In the genomic region with DNA sequence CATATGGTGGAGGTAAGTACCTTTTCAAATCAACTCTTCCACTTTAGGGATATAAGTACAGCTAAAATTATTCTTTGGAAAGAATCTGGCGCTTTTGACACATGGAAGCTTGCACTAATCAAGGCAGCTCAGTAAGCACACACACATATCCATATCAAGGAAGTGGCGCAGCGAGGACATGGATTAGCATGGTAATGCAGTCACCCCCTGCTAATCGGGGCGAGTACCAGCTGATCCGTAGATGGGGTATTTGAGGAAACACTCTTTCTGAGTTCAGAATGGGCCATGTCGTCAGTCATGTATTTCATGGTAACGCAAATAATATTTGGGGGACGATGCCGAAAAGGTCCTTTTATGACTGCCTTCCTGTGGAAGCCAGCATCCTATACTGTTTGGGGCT, we compare ENCODE assay signal across 36 cellular contexts.
"Had no signal": no experiment of that assay in that cellular context is flagged by ENCODE, and none has a peak within 500 bp of the region (broad histone marks: within the 10 kb centered on the region; RNA-seq: fewer than 3 reads in every experiment).

No MANE protein-coding gene starts in this region.

- ATAC-seq: activated CD4-positive, alpha-beta T cell treated with anti-CD3 and anti-CD28 coated beads for 36 hours; activated CD8-positive, alpha-beta memory T cell treated with anti-CD3 and anti-CD28 coated beads, Interleukin-2, amount 10 ng/mL, durations not matched to agents 7 days and 5 days; activated CD8-positive, alpha-beta T cell treated with anti-CD3 and anti-CD28 coated beads, Interleukin-2, amount 10 ng/mL, durations not matched to agents 7 days and 5 days; activated naive CD8-positive, alpha-beta T cell treated with anti-CD3 and anti-CD28 coated beads, Interleukin-2, amount 50 U/mL, for 24 hours; WTC11 had no signal

- H3K4me3 Mint-ChIP-seq: activated CD4-positive, alpha-beta memory T cell treated with anti-CD3 and anti-CD28 coated beads, Interleukin-2, amount 10 ng/mL, durations not matched to agents 7 days and 5 days; activated CD4-positive, alpha-beta T cell treated with anti-CD3 and anti-CD28 coated beads for 36 hours; activated CD4-positive, alpha-beta T cell treated with anti-CD3 and anti-CD28 coated beads, Interleukin-2, amount 10 ng/mL, durations not matched to agents 7 days and 5 days; activated CD8-positive, alpha-beta memory T cell treated with anti-CD3 and anti-CD28 coated beads, Interleukin-2, amount 10 ng/mL, durations not matched to agents 7 days and 5 days; activated CD8-positive, alpha-beta T cell treated with anti-CD3 and anti-CD28 coated beads, Interleukin-2, amount 10 ng/mL, durations not matched to agents 7 days and 5 days; activated naive CD4-positive, alpha-beta T cell treated with anti-CD3 and anti-CD28 coated beads, Interleukin-2, amount 10 ng/mL, durations not matched to agents 7 days and 5 days; activated naive CD4-positive, alpha-beta T cell treated with anti-CD3 and anti-CD28 coated beads, Interleukin-2, amount 50 U/mL, for 24 hours; activated naive CD8-positive, alpha-beta T cell; activated naive CD8-positive, alpha-beta T cell treated with anti-CD3 and anti-CD28 coated beads, Interleukin-2, amount 10 ng/mL, durations not matched to agents 7 days and 5 days; activated naive CD8-positive, alpha-beta T cell treated with anti-CD3 and anti-CD28 coated beads, Interleukin-2, amount 50 U/mL, for 24 hours; activated T-cell treated with anti-CD3 and anti-CD28 coated beads, Interleukin-2, amount 50 U/mL, for 24 hours; brain; central memory CD8-positive, alpha-beta T cell; T-helper 1 cell treated with Interleukin-12 subunit alpha and Interleukin-12 subunit beta and Interleukin-4 antibody, amounts not matched to agents 30 μg/mL and 1 μg/mL, for 36 hours; T-helper 2 cell treated with Interferon-gamma antibody and Interleukin-4, amounts not matched to agents 5 μg/mL and 100 μg/mL, for 36 hours; WTC11 had no signal

- DNase-seq: activated CD4-positive, alpha-beta memory T cell treated with anti-CD3 and anti-CD28 coated beads, Interleukin-2, amount 10 ng/mL, durations not matched to agents 7 days and 5 days; activated CD4-positive, alpha-beta T cell treated with anti-CD3 and anti-CD28 coated beads for 1 hour; activated CD4-positive, alpha-beta T cell treated with anti-CD3 and anti-CD28 coated beads for 36 hours; activated CD4-positive, alpha-beta T cell treated with anti-CD3 and anti-CD28 coated beads for 48 hours; activated CD4-positive, alpha-beta T cell treated with anti-CD3 and anti-CD28 coated beads, Interleukin-2, amount 10 ng/mL, durations not matched to agents 7 days and 5 days; activated CD4-positive, alpha-beta T cell treated with anti-CD3 and anti-CD28 coated beads, Interleukin-2, amount 50 U/mL, for 48 hours; activated CD4-positive, CD25-positive, alpha-beta regulatory T cell; activated CD8-positive, alpha-beta memory T cell treated with anti-CD3 and anti-CD28 coated beads for 24 hours; activated CD8-positive, alpha-beta memory T cell treated with anti-CD3 and anti-CD28 coated beads, Interleukin-2, amount 10 ng/mL, durations not matched to agents 7 days and 5 days; activated CD8-positive, alpha-beta memory T cell treated with anti-CD3 and anti-CD28 coated beads, Interleukin-2, amount 50 U/mL, for 48 hours; activated CD8-positive, alpha-beta T cell treated with anti-CD3 and anti-CD28 coated beads, Interleukin-2, amount 10 ng/mL, durations not matched to agents 7 days and 5 days; activated effector memory CD4-positive, alpha-beta T cell treated with Interleukin-2 at 50 U/mL for 16 hours; activated gamma-delta T cell; activated naive CD4-positive, alpha-beta T cell treated with anti-CD3 and anti-CD28 coated beads, Interleukin-2, amount 10 ng/mL, durations not matched to agents 7 days and 5 days; activated naive CD4-positive, alpha-beta T cell treated with Interleukin-2 at 50 U/mL for 16 hours; activated naive CD8-positive, alpha-beta T cell treated with anti-CD3 and anti-CD28 coated beads, Interleukin-2, amount 10 ng/mL, durations not matched to agents 7 days and 5 days; activated naive CD8-positive, alpha-beta T cell treated with anti-CD3 and anti-CD28 coated beads, Interleukin-2, amount 50 U/mL, for 24 hours; activated T-cell treated with anti-CD3 and anti-CD28 coated beads, Interleukin-2, amount 50 U/mL, for 24 hours; activated T-cell treated with anti-CD3 and anti-CD28 coated beads, Interleukin-2, amount 50 U/mL, for 48 hours; anterior cingulate cortex; caudate nucleus; cerebellar nuclear complex; T-helper 1 cell; T-helper 2 cell; T-helper 9 cell had no signal

- H3K4me1 Mint-ChIP-seq: activated CD4-positive, alpha-beta memory T cell treated with anti-CD3 and anti-CD28 coated beads, Interleukin-2, amount 10 ng/mL, durations not matched to agents 7 days and 5 days; activated CD4-positive, alpha-beta T cell treated with anti-CD3 and anti-CD28 coated beads for 36 hours; activated CD4-positive, alpha-beta T cell treated with anti-CD3 and anti-CD28 coated beads, Interleukin-2, amount 10 ng/mL, durations not matched to agents 7 days and 5 days; activated CD8-positive, alpha-beta memory T cell treated with anti-CD3 and anti-CD28 coated beads, Interleukin-2, amount 10 ng/mL, durations not matched to agents 7 days and 5 days; activated naive CD4-positive, alpha-beta T cell treated with anti-CD3 and anti-CD28 coated beads, Interleukin-2, amount 10 ng/mL, durations not matched to agents 7 days and 5 days; activated naive CD4-positive, alpha-beta T cell treated with anti-CD3 and anti-CD28 coated beads, Interleukin-2, amount 50 U/mL, for 24 hours; activated naive CD8-positive, alpha-beta T cell treated with anti-CD3 and anti-CD28 coated beads, Interleukin-2, amount 10 ng/mL, durations not matched to agents 7 days and 5 days; activated naive CD8-positive, alpha-beta T cell treated with anti-CD3 and anti-CD28 coated beads, Interleukin-2, amount 50 U/mL, for 24 hours had no signal

- H3K27ac ChIP-seq: ascending aorta, cardiac muscle cell, VCaP had no signal

- H3K27ac Mint-ChIP-seq: activated CD4-positive, alpha-beta memory T cell treated with anti-CD3 and anti-CD28 coated beads, Interleukin-2, amount 10 ng/mL, durations not matched to agents 7 days and 5 days; activated CD4-positive, alpha-beta T cell treated with anti-CD3 and anti-CD28 coated beads for 36 hours; activated CD4-positive, alpha-beta T cell treated with anti-CD3 and anti-CD28 coated beads, Interleukin-2, amount 10 ng/mL, durations not matched to agents 7 days and 5 days; activated CD8-positive, alpha-beta memory T cell treated with anti-CD3 and anti-CD28 coated beads, Interleukin-2, amount 10 ng/mL, durations not matched to agents 7 days and 5 days; activated CD8-positive, alpha-beta T cell treated with anti-CD3 and anti-CD28 coated beads, Interleukin-2, amount 10 ng/mL, durations not matched to agents 7 days and 5 days; activated naive CD4-positive, alpha-beta T cell treated with anti-CD3 and anti-CD28 coated beads, Interleukin-2, amount 10 ng/mL, durations not matched to agents 7 days and 5 days; activated naive CD4-positive, alpha-beta T cell treated with anti-CD3 and anti-CD28 coated beads, Interleukin-2, amount 50 U/mL, for 24 hours; activated naive CD8-positive, alpha-beta T cell; activated naive CD8-positive, alpha-beta T cell treated with anti-CD3 and anti-CD28 coated beads, Interleukin-2, amount 10 ng/mL, durations not matched to agents 7 days and 5 days; activated naive CD8-positive, alpha-beta T cell treated with anti-CD3 and anti-CD28 coated beads, Interleukin-2, amount 50 U/mL, for 24 hours; activated T-cell treated with anti-CD3 and anti-CD28 coated beads, Interleukin-2, amount 50 U/mL, for 24 hours; activated T-helper 2 cell treated with anti-CD3 and anti-CD28 coated beads, Interferon-gamma antibody, Interleukin-2, Interleukin-4, amounts not matched to agents 10 μg/mL and 5 μg/mL and 100 μg/mL, durations not matched to agents 14 hours and 24 hours and 36 hours; brain; T-helper 1 cell treated with Interleukin-12 subunit alpha and Interleukin-12 subunit beta and Interleukin-4 antibody, amounts not matched to agents 30 μg/mL and 1 μg/mL, for 36 hours; T-helper 2 cell treated with Interferon-gamma antibody and Interleukin-4, amounts not matched to agents 5 μg/mL and 100 μg/mL, for 36 hours; WTC11 had no signal

- H3K27me3 ChIP-seq: ascending aorta, cardiac muscle cell had no signal

- H3K36me3 Mint-ChIP-seq: activated CD8-positive, alpha-beta memory T cell treated with anti-CD3 and anti-CD28 coated beads, Interleukin-2, amount 10 ng/mL, durations not matched to agents 7 days and 5 days; activated naive CD4-positive, alpha-beta T cell treated with anti-CD3 and anti-CD28 coated beads, Interleukin-2, amount 10 ng/mL, durations not matched to agents 7 days and 5 days; activated naive CD4-positive, alpha-beta T cell treated with anti-CD3 and anti-CD28 coated beads, Interleukin-2, amount 50 U/mL, for 24 hours; activated naive CD8-positive, alpha-beta T cell; activated naive CD8-positive, alpha-beta T cell treated with anti-CD3 and anti-CD28 coated beads, Interleukin-2, amount 10 ng/mL, durations not matched to agents 7 days and 5 days had no signal

- H3K4me1 ChIP-seq: ascending aorta had no signal

- H3K4me3 ChIP-seq: ascending aorta, cardiac muscle cell had no signal

- H3K36me3 ChIP-seq: ascending aorta had no signal

- H3K9me3 ChIP-seq: ascending aorta had no signal

- H3K27me3 Mint-ChIP-seq: activated CD4-positive, alpha-beta memory T cell treated with anti-CD3 and anti-CD28 coated beads, Interleukin-2, amount 10 ng/mL, durations not matched to agents 7 days and 5 days; activated CD8-positive, alpha-beta memory T cell treated with anti-CD3 and anti-CD28 coated beads, Interleukin-2, amount 10 ng/mL, durations not matched to agents 7 days and 5 days; activated naive CD4-positive, alpha-beta T cell treated with anti-CD3 and anti-CD28 coated beads, Interleukin-2, amount 10 ng/mL, durations not matched to agents 7 days and 5 days; activated naive CD4-positive, alpha-beta T cell treated with anti-CD3 and anti-CD28 coated beads, Interleukin-2, amount 50 U/mL, for 24 hours; central memory CD8-positive, alpha-beta T cell had no signal

- H3K9me3 Mint-ChIP-seq: activated CD4-positive, alpha-beta memory T cell treated with anti-CD3 and anti-CD28 coated beads, Interleukin-2, amount 10 ng/mL, durations not matched to agents 7 days and 5 days; activated CD4-positive, alpha-beta T cell treated with anti-CD3 and anti-CD28 coated beads, Interleukin-2, amount 10 ng/mL, durations not matched to agents 7 days and 5 days; activated naive CD4-positive, alpha-beta T cell treated with anti-CD3 and anti-CD28 coated beads, Interleukin-2, amount 10 ng/mL, durations not matched to agents 7 days and 5 days; activated naive CD4-positive, alpha-beta T cell treated with anti-CD3 and anti-CD28 coated beads, Interleukin-2, amount 50 U/mL, for 24 hours; activated naive CD8-positive, alpha-beta T cell treated with anti-CD3 and anti-CD28 coated beads, Interleukin-2, amount 50 U/mL, for 24 hours; activated T-cell treated with anti-CD3 and anti-CD28 coated beads, Interleukin-2, amount 50 U/mL, for 24 hours; activated T-helper 2 cell treated with anti-CD3 and anti-CD28 coated beads, Interferon-gamma antibody, Interleukin-2, Interleukin-4, amounts not matched to agents 10 μg/mL and 5 μg/mL and 100 μg/mL, durations not matched to agents 14 hours and 24 hours and 36 hours; central memory CD8-positive, alpha-beta T cell; T-helper 1 cell treated with Interleukin-12 subunit alpha and Interleukin-12 subunit beta and Interleukin-4 antibody, amounts not matched to agents 30 μg/mL and 1 μg/mL, for 36 hours; T-helper 2 cell treated with Interferon-gamma antibody and Interleukin-4, amounts not matched to agents 5 μg/mL and 100 μg/mL, for 36 hours; WTC11 had no signal
